In the genomic region with DNA sequence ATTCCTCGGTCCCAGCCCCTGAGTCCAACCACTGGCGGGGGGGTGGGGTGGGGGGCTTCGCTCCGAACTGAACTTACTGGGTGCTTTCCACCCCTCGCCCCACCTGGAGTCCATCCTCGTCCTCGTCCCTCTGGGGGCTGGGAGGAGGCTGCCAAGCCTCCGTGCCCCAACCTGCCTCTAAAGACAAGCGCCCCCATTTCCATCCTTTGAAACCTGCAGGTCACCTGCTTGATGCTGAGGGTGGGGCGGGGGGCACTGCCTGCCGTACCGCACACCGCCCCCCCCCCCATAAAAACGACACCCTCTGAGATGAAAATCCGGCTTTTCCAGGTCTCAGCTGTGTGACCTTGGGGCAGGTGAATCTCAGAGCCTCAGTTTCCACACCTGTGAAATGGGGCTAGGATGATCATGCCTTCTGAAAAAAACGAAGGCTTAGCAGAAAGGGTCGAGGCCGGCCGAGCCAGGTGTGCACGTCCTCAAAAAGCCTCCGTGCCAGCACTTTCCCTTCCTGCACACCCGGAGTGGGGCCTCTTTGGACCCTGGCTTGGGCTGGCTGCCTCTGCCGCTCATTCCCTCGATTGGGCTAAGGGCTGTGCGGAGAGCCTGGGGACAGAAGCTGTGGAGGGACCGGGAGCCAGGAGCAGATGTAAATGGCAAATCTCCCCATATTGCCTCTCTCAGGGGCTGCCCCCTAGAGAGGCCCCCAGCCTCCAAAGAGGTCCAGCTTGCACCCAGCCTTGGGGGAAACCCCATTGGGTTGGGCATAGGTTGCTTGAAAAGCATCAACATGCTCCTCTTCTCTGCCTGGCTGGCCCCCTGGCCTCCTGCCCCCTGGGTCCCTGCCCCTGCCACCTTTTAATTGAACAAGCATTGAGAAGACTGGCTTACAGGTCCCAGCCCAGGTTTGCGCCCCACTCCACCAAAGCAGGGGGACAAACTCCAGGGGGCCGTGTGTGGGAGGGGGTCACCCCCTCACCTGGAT, we compare ENCODE assay signal across 9 cellular contexts. TPM values are rescaled to one million over a fixed set of nuclear protein-coding genes. Genes with fewer than 3 reads are reported as not detected.
DNase-seq lines count a peak whose midpoint lies in the region; ATAC-seq and TF ChIP-seq lines count a peak whose summit lies in the region.
"Had no signal": no experiment of that assay in that cellular context is flagged by ENCODE, and none has a peak within 500 bp of the region (broad histone marks: within the 10 kb centered on the region; RNA-seq: fewer than 3 reads in every experiment).

No MANE protein-coding gene starts in this region.

- H3K4me3 ChIP-seq in HEK293 (ENCODE audit: low read depth, low read length) = peak overlapping the region; percentile 36

- DNase-seq in left lobe of liver (ENCODE audit: low spot score) = peak; percentile 43
- no peak for DNase-seq in stimulated activated effector memory CD8-positive, alpha-beta T cell treated with anti-CD3 and anti-CD28 coated beads, Interleukin-12 subunit alpha, Interleukin-12 subunit beta, amount 100 ng/mL, for 72 hours (ENCODE audit: low spot score in 2 of 2)
- no peak for DNase-seq in activated CD4-positive, alpha-beta T cell treated with anti-CD3 and anti-CD28 coated beads for 1 hour
- DNase-seq in NCI-H128 (lab: John Stamatoyannopoulos, UW; ENCODE audit: unreplicated experiment) = no peak
- DNase-seq: GDM1, NCI-H226 had no signal

- H3K9me3 ChIP-seq in HEK293 (ENCODE audit: control insufficient read depth, insufficient read depth, low read depth, low read length) = no peaks in the 10 kb centered on the region

- H3K36me3 ChIP-seq in HEK293 (ENCODE audit: control insufficient read depth in 2 of 2, insufficient read depth in 1 of 2, low read length in 2 of 2) = no peaks in the 10 kb centered on the region

- no peak overlapping the region for H3K27ac Mint-ChIP-seq in brain
- H3K27ac Mint-ChIP-seq in stimulated activated effector memory CD8-positive, alpha-beta T cell treated with anti-CD3 and anti-CD28 coated beads, Interleukin-12 subunit alpha, Interleukin-12 subunit beta, amount 100 ng/mL, for 72 hours = no peak overlapping the region

- ATAC-seq in left lobe of liver (no peak), HG02763 (IDR thresholded peaks at IDR 0.05; ENCODE audit: unreplicated experiment) (no peak)
- ATAC-seq in stimulated activated effector memory CD8-positive, alpha-beta T cell treated with anti-CD3 and anti-CD28 coated beads, Interleukin-12 subunit alpha, Interleukin-12 subunit beta, amount 100 ng/mL, for 72 hours = no peak

- no peaks in the 10 kb centered on the region for H3K36me3 Mint-ChIP-seq in brain
- H3K36me3 Mint-ChIP-seq in stimulated activated effector memory CD8-positive, alpha-beta T cell treated with anti-CD3 and anti-CD28 coated beads, Interleukin-12 subunit alpha, Interleukin-12 subunit beta, amount 100 ng/mL, for 72 hours = no peaks in the 10 kb centered on the region

- H3K9me3 Mint-ChIP-seq in brain = no peaks in the 10 kb centered on the region
- no peaks in the 10 kb centered on the region for H3K9me3 Mint-ChIP-seq in stimulated activated effector memory CD8-positive, alpha-beta T cell treated with anti-CD3 and anti-CD28 coated beads, Interleukin-12 subunit alpha, Interleukin-12 subunit beta, amount 100 ng/mL, for 72 hours

- H3K27me3 Mint-ChIP-seq in brain = peaks cover 9% of the 10 kb centered on the region

- CTCF ChIA-PET in HEK293 (lab: Yijun Ruan, JAX) = interaction anchor here (0.8 kb wide), 1 partner anchor 21 kb away, joined by 3 read pairs; no protein-coding TSS in a partner anchor

- 0 out of 2 replicates have a peak, but pooled peaks cover 3% of the 10 kb centered on the region for H3K4me1 ChIP-seq in HEK293 (ENCODE audit: control insufficient read depth, insufficient read depth, low read length)

- H3K4me1 Mint-ChIP-seq in brain = peaks cover 42% of the 10 kb centered on the region
- peaks cover 21% of the 10 kb centered on the region for H3K4me1 Mint-ChIP-seq in stimulated activated effector memory CD8-positive, alpha-beta T cell treated with anti-CD3 and anti-CD28 coated beads, Interleukin-12 subunit alpha, Interleukin-12 subunit beta, amount 100 ng/mL, for 72 hours

- peak overlapping the region in 4 of 5 experiments; percentile 67 to 77 (median 76) for H3K4me3 Mint-ChIP-seq in brain
- peak overlapping the region; percentile 13 for H3K4me3 Mint-ChIP-seq in stimulated activated effector memory CD8-positive, alpha-beta T cell treated with anti-CD3 and anti-CD28 coated beads, Interleukin-12 subunit alpha, Interleukin-12 subunit beta, amount 100 ng/mL, for 72 hours

- POLR2A ChIA-PET in HEK293 (lab: Yijun Ruan, JAX) = no interaction called here

- no peak for TF ChIP-seq CTCF in HEK293 (tag by site-specific recombination; IDR thresholded peaks at IDR 0.05)
- TF ChIP-seq CTCF in brain (conservative IDR thresholded peaks at IDR 0.05) = no peak

- no peak overlapping the region for H3K27ac ChIP-seq in HEK293 (ENCODE audit: extremely low read depth, low read depth, low read length)

TF ChIP-seq in HEK293, 187 proteins besides CTCF, POLR2A, EP300 and RAD21 (continues in another document):
- TF ChIP-seq ZNF830 (tag by site-specific recombination; IDR thresholded peaks at IDR 0.05; ENCODE audit: low read depth) = no peak
- TF ChIP-seq, protein P1, sequence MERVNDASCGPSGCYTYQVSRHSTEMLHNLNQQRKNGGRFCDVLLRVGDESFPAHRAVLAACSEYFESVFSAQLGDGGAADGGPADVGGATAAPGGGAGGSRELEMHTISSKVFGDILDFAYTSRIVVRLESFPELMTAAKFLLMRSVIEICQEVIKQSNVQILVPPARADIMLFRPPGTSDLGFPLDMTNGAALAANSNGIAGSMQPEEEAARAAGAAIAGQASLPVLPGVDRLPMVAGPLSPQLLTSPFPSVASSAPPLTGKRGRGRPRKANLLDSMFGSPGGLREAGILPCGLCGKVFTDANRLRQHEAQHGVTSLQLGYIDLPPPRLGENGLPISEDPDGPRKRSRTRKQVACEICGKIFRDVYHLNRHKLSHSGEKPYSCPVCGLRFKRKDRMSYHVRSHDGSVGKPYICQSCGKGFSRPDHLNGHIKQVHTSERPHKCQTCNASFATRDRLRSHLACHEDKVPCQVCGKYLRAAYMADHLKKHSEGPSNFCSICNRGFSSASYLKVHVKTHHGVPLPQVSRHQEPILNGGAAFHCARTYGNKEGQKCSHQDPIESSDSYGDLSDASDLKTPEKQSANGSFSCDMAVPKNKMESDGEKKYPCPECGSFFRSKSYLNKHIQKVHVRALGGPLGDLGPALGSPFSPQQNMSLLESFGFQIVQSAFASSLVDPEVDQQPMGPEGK (tag by site-specific recombination; IDR thresholded peaks at IDR 0.05) = 0 out of 2 replicates have a peak, but pooled peaks have one; percentile 35
- TF ChIP-seq GLIS2 (tag by site-specific recombination; IDR thresholded peaks at IDR 0.05) = peak; percentile 55
- TF ChIP-seq, protein P2, sequence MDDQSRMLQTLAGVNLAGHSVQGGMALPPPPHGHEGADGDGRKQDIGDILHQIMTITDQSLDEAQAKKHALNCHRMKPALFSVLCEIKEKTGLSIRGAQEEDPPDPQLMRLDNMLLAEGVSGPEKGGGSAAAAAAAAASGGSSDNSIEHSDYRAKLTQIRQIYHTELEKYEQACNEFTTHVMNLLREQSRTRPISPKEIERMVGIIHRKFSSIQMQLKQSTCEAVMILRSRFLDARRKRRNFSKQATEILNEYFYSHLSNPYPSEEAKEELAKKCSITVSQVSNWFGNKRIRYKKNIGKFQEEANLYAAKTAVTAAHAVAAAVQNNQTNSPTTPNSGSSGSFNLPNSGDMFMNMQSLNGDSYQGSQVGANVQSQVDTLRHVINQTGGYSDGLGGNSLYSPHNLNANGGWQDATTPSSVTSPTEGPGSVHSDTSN (CRISPR knock-in tag; IDR thresholded peaks at IDR 0.05) = no peak
- TF ChIP-seq, protein P3, sequence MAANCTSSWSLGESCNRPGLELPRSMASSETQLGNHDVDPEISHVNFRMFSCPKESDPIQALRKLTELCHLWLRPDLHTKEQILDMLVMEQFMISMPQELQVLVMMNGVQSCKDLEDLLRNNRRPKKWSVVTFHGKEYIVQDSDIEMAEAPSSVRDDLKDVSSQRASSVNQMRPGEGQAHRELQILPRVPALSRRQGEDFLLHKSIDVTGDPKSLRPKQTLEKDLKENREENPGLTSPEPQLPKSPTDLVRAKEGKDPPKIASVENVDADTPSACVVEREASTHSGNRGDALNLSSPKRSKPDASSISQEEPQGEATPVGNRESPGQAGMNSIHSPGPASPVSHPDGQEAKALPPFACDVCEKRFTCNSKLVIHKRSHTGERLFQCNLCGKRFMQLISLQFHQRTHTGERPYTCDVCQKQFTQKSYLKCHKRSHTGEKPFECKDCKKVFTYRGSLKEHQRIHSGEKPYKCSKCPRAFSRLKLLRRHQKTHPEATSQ (tag by site-specific recombination; IDR thresholded peaks at IDR 0.05) = no peak
- TF ChIP-seq KLF16 (tag by site-specific recombination; IDR thresholded peaks at IDR 0.05) = no peak
- no peak for TF ChIP-seq ZNF621 (tag by site-specific recombination; IDR thresholded peaks at IDR 0.05)
- TF ChIP-seq ZNF354C (tag by site-specific recombination; IDR thresholded peaks at IDR 0.05; ENCODE audit: borderline replicate concordance, low read depth) = no peak
- no peak for TF ChIP-seq KLF1 (tag by site-specific recombination; IDR thresholded peaks at IDR 0.05)

RNA-seq across cellular contexts. Expression of a gene that starts 1.1 kb away (rescaled TPM):
- 1.2 TPM for polyA plus RNA-seq in brain (ENCODE audit: insufficient read depth, low read depth, low replicate concordance)
- total RNA-seq in left lobe of liver = 17.5 TPM
